In genomic region chr9:124321935-124322334, GRCh38 we compare ENCODE assay signal across 1 cellular context.
TF ChIP-seq lines count a peak whose summit lies in the region.

No MANE protein-coding gene starts in this region.

TF ChIP-seq in HepG2, 621 proteins besides CTCF, POLR2A, EP300 and RAD21:
- TF ChIP-seq ZNF782 (CRISPR knock-in tag; IDR thresholded peaks at IDR 0.05; ENCODE audit: borderline replicate concordance) (no peak), ZNF768 (CRISPR knock-in tag; IDR thresholded peaks at IDR 0.05) (peak; percentile 71)
